8 cellular contexts compared by ENCODE assay signal in the genomic region with DNA sequence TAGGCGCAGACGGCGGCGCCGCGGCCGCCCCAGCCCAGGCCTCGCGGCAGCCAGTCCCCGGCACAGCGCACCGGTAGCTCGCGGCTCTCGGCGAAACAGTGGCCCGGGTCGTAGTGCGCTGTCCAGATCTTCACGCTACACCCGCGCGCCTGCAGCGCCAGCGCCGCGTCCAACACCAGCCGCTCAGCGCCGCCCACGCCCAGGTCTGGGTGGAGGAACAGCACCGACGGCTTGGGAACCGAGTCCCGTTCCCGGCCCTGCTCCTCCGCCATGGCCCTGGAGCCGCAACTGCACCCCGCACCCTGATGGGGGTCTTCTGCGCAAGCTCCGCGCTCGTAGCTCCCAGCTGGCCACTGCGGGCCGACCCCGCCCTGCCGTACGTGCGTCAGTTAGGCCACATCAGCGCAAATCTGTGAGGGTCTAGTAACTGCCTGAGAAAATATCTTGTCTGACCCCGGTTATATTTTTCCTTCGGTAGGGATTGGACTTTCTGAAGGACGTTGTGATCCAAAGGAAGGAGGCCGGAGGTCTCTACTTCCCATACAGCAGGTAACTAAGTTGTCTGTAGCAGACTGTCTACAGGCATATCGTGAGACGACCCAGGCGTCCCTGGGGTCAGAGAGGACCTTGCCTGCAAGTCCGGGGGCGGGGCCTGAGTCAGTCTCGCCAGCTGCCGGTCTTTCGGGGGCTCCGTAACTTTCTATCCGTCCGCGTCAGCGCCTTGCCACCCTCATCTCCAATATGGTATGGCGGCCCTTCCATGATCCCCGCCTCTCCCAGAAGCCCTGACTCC. TPM values are rescaled to one million over a fixed set of nuclear protein-coding genes. Genes with fewer than 3 reads are reported as not detected.
DNase-seq lines count a peak whose midpoint lies in the region; ATAC-seq and TF ChIP-seq lines count a peak whose summit lies in the region.

A gene with protein sequence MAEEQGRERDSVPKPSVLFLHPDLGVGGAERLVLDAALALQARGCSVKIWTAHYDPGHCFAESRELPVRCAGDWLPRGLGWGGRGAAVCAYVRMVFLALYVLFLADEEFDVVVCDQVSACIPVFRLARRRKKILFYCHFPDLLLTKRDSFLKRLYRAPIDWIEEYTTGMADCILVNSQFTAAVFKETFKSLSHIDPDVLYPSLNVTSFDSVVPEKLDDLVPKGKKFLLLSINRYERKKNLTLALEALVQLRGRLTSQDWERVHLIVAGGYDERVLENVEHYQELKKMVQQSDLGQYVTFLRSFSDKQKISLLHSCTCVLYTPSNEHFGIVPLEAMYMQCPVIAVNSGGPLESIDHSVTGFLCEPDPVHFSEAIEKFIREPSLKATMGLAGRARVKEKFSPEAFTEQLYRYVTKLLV (minus strand): TSS at position 320 of the 793 bp plus-strand sequence. CDS start 48 bp downstream, at position 272.
A gene (plus strand): TSS at position 660 of the 793 bp plus-strand sequence. CDS start 82 bp downstream, at position 742.

- H4K20me1 ChIP-seq in DOHH2 (ENCODE audit: control insufficient read depth, insufficient read depth, low read depth, low read length) (peaks cover 11% of the 10 kb centered on the region; the same call in 1 of the 2 replicates), GM23338 (replicated peaks; ENCODE audit: insufficient read depth) (peaks cover 39% of the 10 kb centered on the region), fibroblast of lung (ENCODE audit: control insufficient read depth, extremely low read depth, insufficient read depth, low read length) (no peaks in the 10 kb centered on the region)

- H3K4me1 Mint-ChIP-seq in GM23338: peaks cover 19% of the 10 kb centered on the region
- H3K4me1 Mint-ChIP-seq in activated T-helper 17 cell treated with anti-CD3 and anti-CD28 coated beads, Interleukin-2, amount 50 U/mL, for 72 hours: peaks cover 45% of the 10 kb centered on the region
- H3K4me1 Mint-ChIP-seq in naive thymus-derived CD4-positive, alpha-beta T cell: peaks cover 48 to 91% (median 81%) of the 10 kb centered on the region in 7 donors
- peaks cover 40 to 78% of the 10 kb centered on the region in 2 donors for H3K4me1 Mint-ChIP-seq in stimulated activated naive B cell treated with anti-CD40 and anti-IgM and Interleukin-4, amounts not matched to agents 10 μg/mL and 1 μg/mL and 100 μg/mL, for 72 hours

- ATAC-seq in GM23338: peak; percentile 95
- peak; percentile 95 for ATAC-seq in activated T-helper 17 cell treated with anti-CD3 and anti-CD28 coated beads, Interleukin-2, amount 50 U/mL, for 72 hours (replicated peaks)
- peak; percentile 93 for ATAC-seq in naive thymus-derived CD4-positive, alpha-beta T cell
- ATAC-seq in stimulated activated naive B cell treated with anti-CD40 and anti-IgM and Interleukin-4, amounts not matched to agents 10 μg/mL and 1 μg/mL and 100 μg/mL, for 72 hours (replicated peaks): peak; percentile 91 to 93

- peak within 1 kb of the TSS; percentile 99 for H3K9ac ChIP-seq in fibroblast of lung (ENCODE audit: insufficient read depth, low read length)

- no peaks in the 10 kb centered on the region for H3K9me3 Mint-ChIP-seq in GM23338
- no peaks in the 10 kb centered on the region for H3K9me3 Mint-ChIP-seq in activated T-helper 17 cell treated with anti-CD3 and anti-CD28 coated beads, Interleukin-2, amount 50 U/mL, for 72 hours
- peaks cover 0 to 4% (median 0%) of the 10 kb centered on the region in 11 donors for H3K9me3 Mint-ChIP-seq in naive thymus-derived CD4-positive, alpha-beta T cell
- H3K9me3 Mint-ChIP-seq in stimulated activated naive B cell treated with anti-CD40 and anti-IgM and Interleukin-4, amounts not matched to agents 10 μg/mL and 1 μg/mL and 100 μg/mL, for 72 hours: no peaks in the 10 kb centered on the region

- H3K27ac Mint-ChIP-seq in GM23338: peak within 1 kb of the TSS; percentile 100
- H3K27ac Mint-ChIP-seq in activated T-helper 17 cell treated with anti-CD3 and anti-CD28 coated beads, Interleukin-2, amount 50 U/mL, for 72 hours: peak within 1 kb of the TSS; percentile 98
- peak within 1 kb of the TSS; percentile 99 to 100 (median 100) for H3K27ac Mint-ChIP-seq in naive thymus-derived CD4-positive, alpha-beta T cell
- peak within 1 kb of the TSS; percentile 100 for H3K27ac Mint-ChIP-seq in stimulated activated naive B cell treated with anti-CD40 and anti-IgM and Interleukin-4, amounts not matched to agents 10 μg/mL and 1 μg/mL and 100 μg/mL, for 72 hours

- CTCF ChIA-PET in naive thymus-derived CD4-positive, alpha-beta T cell (lab: Charles Lee): interaction anchor here (1.0 kb wide), 2 partner anchors 9 to 37 kb away, joined by 3 to 6 read pairs; no protein-coding TSS in a partner anchor

- peak within 1 kb of the TSS; percentile 97 for H3K4me3 Mint-ChIP-seq in GM23338
- peak within 1 kb of the TSS; percentile 98 for H3K4me3 Mint-ChIP-seq in activated T-helper 17 cell treated with anti-CD3 and anti-CD28 coated beads, Interleukin-2, amount 50 U/mL, for 72 hours
- H3K4me3 Mint-ChIP-seq in naive thymus-derived CD4-positive, alpha-beta T cell: peak within 1 kb of the TSS; percentile 92 to 100 (median 99)
- H3K4me3 Mint-ChIP-seq in stimulated activated naive B cell treated with anti-CD40 and anti-IgM and Interleukin-4, amounts not matched to agents 10 μg/mL and 1 μg/mL and 100 μg/mL, for 72 hours: peak within 1 kb of the TSS; percentile 89 to 99

- H3K79me2 ChIP-seq in DOHH2 (ENCODE audit: control insufficient read depth, low read length): peaks cover 97% of the 10 kb centered on the region
- peaks cover 91% of the 10 kb centered on the region for H3K79me2 ChIP-seq in GM23338 (replicated peaks; ENCODE audit: insufficient read depth)
- peaks cover 84% of the 10 kb centered on the region for H3K79me2 ChIP-seq in fibroblast of lung (ENCODE audit: control insufficient read depth, insufficient read depth, low read length)

- H3K36me3 ChIP-seq in DOHH2 (ENCODE audit: control insufficient read depth, low read length) (peaks cover 69% of the 10 kb centered on the region), GM23338 (ENCODE audit: insufficient read depth) (peaks cover 12% of the 10 kb centered on the region; the same call in 1 of the 2 replicates), fibroblast of lung (ENCODE audit: control insufficient read depth, insufficient read depth, low read length) (no peaks in the 10 kb centered on the region)
- peaks cover 0 to 30% (median 0%) of the 10 kb centered on the region in 3 experiments for H3K36me3 ChIP-seq in naive thymus-derived CD4-positive, alpha-beta T cell (ENCODE audit: control insufficient read depth in 2 of 3, insufficient read depth in 3 of 3, low read length in 3 of 3)

- DNase-seq in GM23338 (ENCODE audit: low spot score) (peak; percentile 98), LHCN-M2 (ENCODE audit: low read depth) (peak; percentile 92), RPMI8226 (peak; percentile 92), fibroblast of lung (ENCODE audit: low read depth in 2 of 2) (peak; percentile 97 to 98)
- peak; percentile 86 to 94 (median 91) for DNase-seq in naive thymus-derived CD4-positive, alpha-beta T cell
- peak; percentile 90 for DNase-seq in stimulated activated naive B cell treated with anti-CD40 and anti-IgM and Interleukin-4, amounts not matched to agents 10 μg/mL and 1 μg/mL and 100 μg/mL, for 72 hours

- H3K4me2 ChIP-seq in DOHH2 (ENCODE audit: low read length) (peak within 1 kb of the TSS; percentile 92), GM23338 (peak within 1 kb of the TSS; percentile 98), fibroblast of lung (ENCODE audit: extremely low read depth, insufficient read depth, low read length) (peak within 1 kb of the TSS; percentile 98)

- intact Hi-C loops in naive thymus-derived CD4-positive, alpha-beta T cell (cut with micrococcal nuclease): loop anchor here (1.0 to 10.0 kb wide), 20 partner anchors 31 to 1376 kb away; a partner anchor contains a TSS

- H3K27me3 ChIP-seq in DOHH2 (ENCODE audit: control insufficient read depth, low read length) (no peaks in the 10 kb centered on the region), GM23338 (ENCODE audit: insufficient read depth) (no peaks in the 10 kb centered on the region), fibroblast of lung (ENCODE audit: control insufficient read depth, insufficient read depth, low read length) (no peaks in the 10 kb centered on the region)
- no peaks in the 10 kb centered on the region for H3K27me3 ChIP-seq in naive thymus-derived CD4-positive, alpha-beta T cell (ENCODE audit: control insufficient read depth in 2 of 2, insufficient read depth in 2 of 2, low read length in 2 of 2)

- H2AFZ ChIP-seq in GM23338 (peak within 1 kb of the TSS; percentile 84; the same call in 1 of the 2 replicates), fibroblast of lung (ENCODE audit: low read length) (peak within 1 kb of the TSS; percentile 81)

- H3K4me1 ChIP-seq in DOHH2 (ENCODE audit: control insufficient read depth, low read length): peaks cover 33% of the 10 kb centered on the region
- H3K4me1 ChIP-seq in GM23338 (ENCODE audit: insufficient read depth): peaks cover 22% of the 10 kb centered on the region
- peaks cover 3% of the 10 kb centered on the region for H3K4me1 ChIP-seq in fibroblast of lung (ENCODE audit: control insufficient read depth, extremely low read depth, insufficient read depth, low read length)
- peaks cover 21 to 29% of the 10 kb centered on the region in 2 donors for H3K4me1 ChIP-seq in naive thymus-derived CD4-positive, alpha-beta T cell (ENCODE audit: control insufficient read depth in 2 of 2, insufficient read depth in 2 of 2, low read length in 2 of 2)

- H3F3A ChIP-seq in DOHH2 (ENCODE audit: control insufficient read depth, insufficient read depth): no peaks in the 10 kb centered on the region
- no peaks in the 10 kb centered on the region for H3F3A ChIP-seq in GM23338 (replicated peaks; ENCODE audit: low read depth)

- peaks cover 42% of the 10 kb centered on the region for H3K36me3 Mint-ChIP-seq in GM23338 (ENCODE audit: low read depth)
- peaks cover 90% of the 10 kb centered on the region for H3K36me3 Mint-ChIP-seq in activated T-helper 17 cell treated with anti-CD3 and anti-CD28 coated beads, Interleukin-2, amount 50 U/mL, for 72 hours (ENCODE audit: low read depth)
- H3K36me3 Mint-ChIP-seq in naive thymus-derived CD4-positive, alpha-beta T cell: peaks cover 4 to 39% (median 31%) of the 10 kb centered on the region in 5 donors
- H3K36me3 Mint-ChIP-seq in stimulated activated naive B cell treated with anti-CD40 and anti-IgM and Interleukin-4, amounts not matched to agents 10 μg/mL and 1 μg/mL and 100 μg/mL, for 72 hours: peaks cover 63 to 79% of the 10 kb centered on the region in 2 donors

- peak within 1 kb of the TSS; percentile 75 for H3K27ac ChIP-seq in DOHH2 (ENCODE audit: low read depth, low read length)
- peak within 1 kb of the TSS; percentile 94 for H3K27ac ChIP-seq in GM23338 (ENCODE audit: low read depth)
- H3K27ac ChIP-seq in fibroblast of lung (ENCODE audit: insufficient read depth, low read length): peak within 1 kb of the TSS; percentile 99
- peak within 1 kb of the TSS; percentile 86 for H3K27ac ChIP-seq in naive thymus-derived CD4-positive, alpha-beta T cell (ENCODE audit: low read depth, low read length)

- no peak for TF ChIP-seq CTCF in DOHH2 (IDR thresholded peaks at IDR 0.05; ENCODE audit: low read depth, low read length, poor library complexity, severe bottlenecking)
- TF ChIP-seq CTCF in GM23338 (conservative IDR thresholded peaks at IDR 0.05; ENCODE audit: low read depth in 2 of 2): no peak
- no peak for TF ChIP-seq CTCF in fibroblast of lung (conservative IDR thresholded peaks at IDR 0.05 in 1 of 2, IDR thresholded peaks at IDR 0.05 in 1 of 2; ENCODE audit: low read depth in 1 of 2, low read length in 2 of 2)

- H3K27me3 Mint-ChIP-seq in GM23338 (ENCODE audit: insufficient read depth, low read depth, poor library complexity): peaks cover 3% of the 10 kb centered on the region
- H3K27me3 Mint-ChIP-seq in activated T-helper 17 cell treated with anti-CD3 and anti-CD28 coated beads, Interleukin-2, amount 50 U/mL, for 72 hours: no peaks in the 10 kb centered on the region
- no peaks in the 10 kb centered on the region for H3K27me3 Mint-ChIP-seq in naive thymus-derived CD4-positive, alpha-beta T cell
- no peaks in the 10 kb centered on the region for H3K27me3 Mint-ChIP-seq in stimulated activated naive B cell treated with anti-CD40 and anti-IgM and Interleukin-4, amounts not matched to agents 10 μg/mL and 1 μg/mL and 100 μg/mL, for 72 hours

- H3K9me2 ChIP-seq in DOHH2 (replicated peaks; ENCODE audit: control insufficient read depth, low read length) (no peaks in the 10 kb centered on the region), GM23338 (ENCODE audit: insufficient read depth) (no peaks in the 10 kb centered on the region)

- H3K9me3 ChIP-seq in DOHH2 (ENCODE audit: control insufficient read depth, insufficient read depth, low read length) (no peaks in the 10 kb centered on the region), fibroblast of lung (ENCODE audit: control insufficient read depth, insufficient read depth, low read depth, low read length) (no peaks in the 10 kb centered on the region)
- no peaks in the 10 kb centered on the region for H3K9me3 ChIP-seq in naive thymus-derived CD4-positive, alpha-beta T cell (ENCODE audit: control insufficient read depth in 2 of 3, low read length in 3 of 3)

- POLR2A ChIA-PET in naive thymus-derived CD4-positive, alpha-beta T cell (lab: Charles Lee): interaction anchor here (0.8 to 2.5 kb wide), 6 partner anchors 10 to 71 kb away, joined by 3 to 10 read pairs (median 4); no protein-coding TSS in a partner anchor

- H3K4me3 ChIP-seq in DOHH2 (ENCODE audit: low read length) (peak within 1 kb of the TSS; percentile 92), GM23338 (peak within 1 kb of the TSS; percentile 98), fibroblast of lung (replicated peaks in 1 of 4; ENCODE audit: control extremely low read depth in 1 of 4, insufficient read depth in 1 of 4, low read depth in 3 of 4, low read length in 4 of 4) (peak within 1 kb of the TSS; percentile 86 to 96 (median 96))
- H3K4me3 ChIP-seq in naive thymus-derived CD4-positive, alpha-beta T cell (ENCODE audit: low read length): peak within 1 kb of the TSS; percentile 90

RNA-seq across cellular contexts. Expression of the first gene that starts in this region (rescaled TPM):
- total RNA-seq in GM23338 (2014; rRNA removed; shearing (Covaris generic)): 34.3 and 39.7 TPM in 2 replicates
- 28.8 and 31.5 TPM in 2 replicates for polyA plus RNA-seq in GM23338 (2016; fragmentation: Nextera tagmentation; extraction: Ambion mirVana)
- 35.4 and 36.7 TPM in 2 replicates for total RNA-seq in LHCN-M2 (2014; rRNA removed)
- polyA plus RNA-seq in LHCN-M2 (2012): 17.8 TPM
- 10 to 100 TPM; 26.5 to 28.3 TPM for total RNA-seq in activated T-helper 17 cell treated with anti-CD3 and anti-CD28 coated beads, Interleukin-2, amount 50 U/mL, for 72 hours
- 37.8 and 41.6 TPM in 2 replicates for total RNA-seq in fibroblast of lung
- polyA plus RNA-seq in fibroblast of lung: 47.6 and 62.2 TPM in 2 replicates
- polyA plus RNA-seq in fibroblast of lung (2012): 34.3 and 38.4 TPM in 2 replicates
- polyA minus RNA-seq in fibroblast of lung (ENCODE audit: low replicate concordance): 20.8 and 29.7 TPM in 2 replicates
- 10 to 100 TPM; 13.9 to 33.7 (median 25.2) TPM for total RNA-seq in naive thymus-derived CD4-positive, alpha-beta T cell
- 10 to 100 TPM; 20.1 to 28.4 TPM for polyA plus RNA-seq in naive thymus-derived CD4-positive, alpha-beta T cell

RNA-seq across cellular contexts. Expression of the second gene that starts in this region (rescaled TPM):
- 90.5 and 133 TPM in 2 replicates for total RNA-seq in GM23338 (2014; rRNA removed; shearing (Covaris generic))
- 602 and 623 TPM in 2 replicates for polyA plus RNA-seq in GM23338 (2016; fragmentation: Nextera tagmentation; extraction: Ambion mirVana)
- total RNA-seq in LHCN-M2 (2014; rRNA removed): 98.8 and 109 TPM in 2 replicates
- polyA plus RNA-seq in LHCN-M2 (2012): 401 TPM
- total RNA-seq in activated T-helper 17 cell treated with anti-CD3 and anti-CD28 coated beads, Interleukin-2, amount 50 U/mL, for 72 hours: 100 to 1,000 TPM in 1 of 2 donors, 10 to 100 TPM in 1; 80.0 to 128 TPM
- total RNA-seq in fibroblast of lung: 58.8 and 66.0 TPM in 2 replicates
- 213 TPM in 2 replicates for polyA plus RNA-seq in fibroblast of lung
- polyA plus RNA-seq in fibroblast of lung (2012): 365 and 399 TPM in 2 replicates
- polyA minus RNA-seq in fibroblast of lung (ENCODE audit: low replicate concordance): 15.9 and 16.1 TPM in 2 replicates
- total RNA-seq in naive thymus-derived CD4-positive, alpha-beta T cell: 100 to 1,000 TPM in 1 of 5 experiments, 10 to 100 TPM in 4; 50.4 to 165 (median 54.6) TPM
- polyA plus RNA-seq in naive thymus-derived CD4-positive, alpha-beta T cell: 100 to 1,000 TPM; 257 to 292 TPM

Comparison
In these comparisons a context has a peak if more than half of its experiments do, and no peak if none do; other contexts are left out.
1. Peak in every context shown above with its lines: DNase-seq, ATAC-seq, H3K4me3 ChIP-seq and H3K27ac ChIP-seq.